12 cellular contexts compared by ENCODE assay signal in genomic region chr3:101466465-101467309, GRCh38. TPM values are rescaled to one million over a fixed set of nuclear protein-coding genes. Genes with fewer than 3 reads are reported as not detected.
DNase-seq lines count a peak whose midpoint lies in the region; ATAC-seq and TF ChIP-seq lines count a peak whose summit lies in the region.
"Had no signal": no experiment of that assay in that cellular context is flagged by ENCODE, and none has a peak within 500 bp of the region (broad histone marks: within the 10 kb centered on the region; RNA-seq: fewer than 3 reads in every experiment).

No MANE protein-coding gene starts in this region.

- H3K4me3 ChIP-seq in effector memory CD4-positive, alpha-beta T cell (ENCODE audit: insufficient read depth, low read depth, low read length, poor library complexity, severe bottlenecking), result peak overlapping the region; percentile 13
- no peak overlapping the region for H3K4me3 ChIP-seq in foreskin fibroblast (ENCODE audit: low read depth in 1 of 2, low read length in 2 of 2)
- H3K4me3 ChIP-seq: GM12878, suprapubic skin had no signal

- ATAC-seq in GM18873 (IDR thresholded peaks at IDR 0.05; ENCODE audit: low FRiP score, unreplicated experiment), result no peak
- ATAC-seq: GM12878, sciatic nerve had no signal

- peak overlapping the region; percentile 32 for H3K27ac ChIP-seq in effector memory CD4-positive, alpha-beta T cell (ENCODE audit: insufficient read depth, low read length, poor library complexity, severe bottlenecking)
- H3K27ac ChIP-seq: suprapubic skin had no signal

- peaks cover 7% of the 10 kb centered on the region for H3K4me1 ChIP-seq in effector memory CD4-positive, alpha-beta T cell (ENCODE audit: control insufficient read depth, insufficient read depth, low read length, poor library complexity, severe bottlenecking)
- H3K4me1 ChIP-seq: suprapubic skin had no signal

- H3K4me1 Mint-ChIP-seq in nephron progenitor cell, result peaks cover 24% of the 10 kb centered on the region

- peaks cover 48% of the 10 kb centered on the region for H3K9me3 Mint-ChIP-seq in nephron progenitor cell

- peak overlapping the region; percentile 74 for H3K4me3 Mint-ChIP-seq in nephron progenitor cell

- no peaks in the 10 kb centered on the region for H3K9me3 ChIP-seq in effector memory CD4-positive, alpha-beta T cell (ENCODE audit: control insufficient read depth, low read length)
- H3K9me3 ChIP-seq: suprapubic skin had no signal

- TF ChIP-seq CTCF in nephron progenitor cell (IDR thresholded peaks at IDR 0.05) (no peak), foreskin fibroblast (IDR thresholded peaks at IDR 0.05; ENCODE audit: low read depth, low read length) (no peak)

- DNase-seq in HT-29 (ENCODE audit: low spot score) (peak; percentile 36), SW480 (ENCODE audit: low spot score) (peak; percentile 14), nephron progenitor cell (peak; percentile 48), foreskin melanocyte (no peak), foreskin fibroblast (no peak), amygdala (lab: John Stamatoyannopoulos, UW) (no peak)
- peak in 2 of 3 donors; percentile 26 to 32 for DNase-seq in effector memory CD4-positive, alpha-beta T cell
- DNase-seq: NCI-H1092 treated with DMSO at 0.1 percent for 48 hours had no signal

- H3K36me3 Mint-ChIP-seq in nephron progenitor cell (ENCODE audit: low read depth), result peaks cover 76% of the 10 kb centered on the region

- H3K36me3 ChIP-seq in effector memory CD4-positive, alpha-beta T cell (ENCODE audit: control insufficient read depth, insufficient read depth, low read length), result no peaks in the 10 kb centered on the region
- H3K36me3 ChIP-seq: suprapubic skin had no signal

- H3K27me3 Mint-ChIP-seq in nephron progenitor cell (ENCODE audit: low read depth, poor library complexity), result no peaks in the 10 kb centered on the region

- no peaks in the 10 kb centered on the region for H3K27me3 ChIP-seq in effector memory CD4-positive, alpha-beta T cell (replicated peaks; ENCODE audit: control insufficient read depth, insufficient read depth, low read length, poor library complexity, severe bottlenecking)
- H3K27me3 ChIP-seq: suprapubic skin had no signal

- peak overlapping the region; percentile 98 for H3K27ac Mint-ChIP-seq in nephron progenitor cell

RNA-seq across cellular contexts. Expression of gene SENP7, which starts 46.3 kb away (rescaled TPM):
- total RNA-seq in HT-29 (2014; rRNA removed; shearing (Covaris generic)), result 0.65 and 2.2 TPM in 2 replicates

Comparison
In these comparisons a context has a peak if more than half of its experiments do, and no peak if none do; other contexts are left out.
1. DNase-seq: peak in HT-29 (single experiment), SW480 (single experiment), effector memory CD4-positive, alpha-beta T cell (2 of 3) and nephron progenitor cell (single experiment); none in foreskin melanocyte (single experiment), foreskin fibroblast (0 of 2) and amygdala (0 of 56).